ENCODE assay signal across 12 cellular contexts in the genomic region with DNA sequence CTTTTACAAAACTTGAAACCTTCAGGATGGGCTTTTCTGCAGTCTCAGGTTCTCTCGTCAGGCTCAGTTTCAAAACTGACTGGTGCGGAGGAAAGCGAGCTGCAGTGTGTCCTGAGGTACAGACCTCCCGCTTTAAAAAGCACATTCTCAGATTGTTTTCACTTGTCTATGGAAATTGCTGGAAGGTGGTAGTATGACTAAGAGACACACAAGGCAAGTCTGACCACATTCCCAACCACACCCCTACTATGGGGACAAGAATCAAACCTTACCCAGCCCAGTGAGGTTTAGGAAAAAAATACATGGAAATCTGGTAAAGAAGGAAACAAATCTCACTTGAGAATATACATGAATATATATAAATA. TPM values are rescaled to one million over a fixed set of nuclear protein-coding genes. Genes with fewer than 3 reads are reported as not detected.
A peak's percentile ranks its signal among the peaks of the same experiment; 100 is the strongest.
DNase-seq lines count a peak whose midpoint lies in the region; ATAC-seq and TF ChIP-seq lines count a peak whose summit lies in the region.
"Had no signal": no experiment of that assay in that cellular context is flagged by ENCODE, and none has a peak within 500 bp of the region (broad histone marks: within the 10 kb centered on the region; RNA-seq: fewer than 3 reads in every experiment).

No MANE protein-coding gene starts in this region.

- H3K4me3 ChIP-seq in PC-9 = peak overlapping the region; percentile 22; the same call in 1 of the 2 replicates
- H3K4me3 ChIP-seq in esophagus (ENCODE audit: low read depth in 1 of 2, low read length in 2 of 2) = no peak overlapping the region
- H3K4me3 ChIP-seq in osteoblast (ENCODE audit: insufficient read depth, low read length) = no peak overlapping the region

- POLR2A ChIA-PET in PC-9 (lab: Charles Lee; ENCODE audit: unreplicated experiment) = interaction anchor here (0.6 kb wide), 2 partner anchors 49 to 56 kb away, joined by 3 to 5 read pairs; a partner anchor contains a TSS

- H3K4me2 ChIP-seq in PC-9 (peak overlapping the region; percentile 60), osteoblast (ENCODE audit: insufficient read depth, low read length) (no peak overlapping the region)

- BruUV-seq in PC-9 (replicated peaks; lab: Mats Ljungman, UMichigan) = no TSS peak

- H3K79me2 ChIP-seq in PC-9 (ENCODE audit: low read depth) = peaks cover 27% of the 10 kb centered on the region
- peaks cover 32% of the 10 kb centered on the region for H3K79me2 ChIP-seq in osteoblast (ENCODE audit: insufficient read depth, low read length)

- intact Hi-C loops in PC-9 (cut with micrococcal nuclease; ENCODE audit: unreplicated experiment) = loop anchor here (1.0 kb wide), 2 partner anchors 40 to 149 kb away; no protein-coding TSS in a partner anchor

- no peaks in the 10 kb centered on the region for H3K9me2 ChIP-seq in PC-9 (ENCODE audit: insufficient read depth)

- CTCF ChIA-PET in PC-9 (lab: Charles Lee) = interaction anchor here (1.0 to 1.3 kb wide), 2 partner anchors 40 to 49 kb away, joined by 12 to 16 read pairs; a partner anchor contains a TSS

- H2AFZ ChIP-seq in PC-9 (no peak overlapping the region), osteoblast (ENCODE audit: low read length) (no peak overlapping the region)

- H3K27ac ChIP-seq in PC-9 (peak overlapping the region; percentile 94), esophagus (ENCODE audit: low read depth in 2 of 2, low read length in 1 of 2) (peak overlapping the region; percentile 83 to 98), osteoblast (ENCODE audit: low read depth, low read length) (peak overlapping the region; percentile 61)

- H4K20me1 ChIP-seq in PC-9 (ENCODE audit: insufficient read depth) = no peaks in the 10 kb centered on the region
- H4K20me1 ChIP-seq in osteoblast (ENCODE audit: insufficient read depth, low read length) = peaks cover 23% of the 10 kb centered on the region

- peaks cover 55% of the 10 kb centered on the region for H3F3A ChIP-seq in PC-9 (ENCODE audit: insufficient read depth, low read depth)

- H3K36me3 ChIP-seq in PC-9 (ENCODE audit: low read depth) (peaks cover 15% of the 10 kb centered on the region), esophagus (ENCODE audit: control insufficient read depth in 2 of 2, insufficient read depth in 2 of 2, low read length in 1 of 2) (peaks cover 16 to 18% of the 10 kb centered on the region in 2 donors), osteoblast (ENCODE audit: insufficient read depth, low read length) (peaks cover 70% of the 10 kb centered on the region)

- DNase-seq in EH (ENCODE audit: low read depth) (peak; percentile 30), PC-9 (peak; percentile 46 to 87), osteoblast (ENCODE audit: insufficient read length, low spot score, missing footprints) (peak; percentile 89), cerebellar cortex (ENCODE audit: low spot score) (no peak), GF-D8 (lab: John Stamatoyannopoulos, UW) (no peak), foreskin melanocyte (no peak)
- DNase-seq: CD8-positive, alpha-beta memory T cell; natural killer cell; NCI-H1694 had no signal

- no peak for ATAC-seq in HG03457 (IDR thresholded peaks at IDR 0.05; ENCODE audit: unreplicated experiment)
- ATAC-seq: natural killer cell; stimulated activated memory B cell treated with anti-CD40 and anti-IgM and Interleukin-4, amounts not matched to agents 10 μg/mL and 1 μg/mL and 100 μg/mL, for 72 hours had no signal

- H3K9me3 ChIP-seq in PC-9 (ENCODE audit: insufficient read depth, low read depth) (peaks cover 4% of the 10 kb centered on the region; the same call in 1 of the 2 replicates), esophagus (ENCODE audit: control insufficient read depth in 2 of 2, insufficient read depth in 1 of 2, low read depth in 1 of 2, low read length in 1 of 2) (no peaks in the 10 kb centered on the region), osteoblast (ENCODE audit: low read depth, low read length) (peaks cover 3% of the 10 kb centered on the region)

- TF ChIP-seq CTCF in PC-9 (conservative IDR thresholded peaks at IDR 0.05) = no peak
- no peak for TF ChIP-seq CTCF in osteoblast (IDR thresholded peaks at IDR 0.05; ENCODE audit: extremely low read depth, low read depth, low read length)

- no peaks in the 10 kb centered on the region for H3K27me3 ChIP-seq in PC-9 (ENCODE audit: insufficient read depth, low read depth)
- H3K27me3 ChIP-seq in esophagus (ENCODE audit: control insufficient read depth in 1 of 2, insufficient read depth in 2 of 2, low read length in 2 of 2) = no peaks in the 10 kb centered on the region
- no peaks in the 10 kb centered on the region for H3K27me3 ChIP-seq in osteoblast (ENCODE audit: insufficient read depth, low read length)

- WGBS in esophagus, 2 donors = 55 to 67% methylated on average over 4 of the region's 4 CpGs

- peaks cover 60% of the 10 kb centered on the region for H3K4me1 ChIP-seq in PC-9 (replicated peaks; ENCODE audit: insufficient read depth)
- H3K4me1 ChIP-seq in esophagus (ENCODE audit: control insufficient read depth in 2 of 2, insufficient read depth in 2 of 2, low read length in 1 of 2) = peaks cover 0 to 4% of the 10 kb centered on the region in 2 donors
- peaks cover 12% of the 10 kb centered on the region for H3K4me1 ChIP-seq in osteoblast (ENCODE audit: insufficient read depth, low read length)

RNA-seq across cellular contexts. Expression of a gene that starts 18.2 kb away (rescaled TPM):
- total RNA-seq in PC-9 (2021) = 69.7 and 91.7 TPM in 2 replicates
- 10 to 100 TPM; 34.3 to 57.9 TPM for polyA plus RNA-seq in esophagus
- total RNA-seq in osteoblast = 22.7 and 25.3 TPM in 2 replicates

RNA-seq across cellular contexts. Expression of a gene that starts 20.5 kb away (rescaled TPM):
- 2.8 and 3.0 TPM in 2 replicates for total RNA-seq in PC-9 (2021)
- under 1 TPM; 0.53 to 1.00 TPM for polyA plus RNA-seq in esophagus
- total RNA-seq in osteoblast = 0.29 TPM in 1 of 2 replicates, not detected in the other
- polyA plus RNA-seq: CD8-positive, alpha-beta memory T cell had no signal

RNA-seq across cellular contexts. Expression of a gene that starts 24.9 kb away (rescaled TPM):
- not detected in 2 replicates for total RNA-seq in PC-9 (2021)
- polyA plus RNA-seq in esophagus = 1 to 10 TPM; 1.2 to 2.3 TPM
- total RNA-seq in osteoblast = not detected in 2 replicates

RNA-seq across cellular contexts. Expression of a gene that starts 27.0 kb away (rescaled TPM):
- total RNA-seq in PC-9 (2021) (60.8 and 77.8 TPM in 2 replicates), osteoblast (not detected in 2 replicates)
- polyA plus RNA-seq in esophagus = 100 to 1,000 TPM; 229 to 425 TPM
- polyA plus RNA-seq: CD8-positive, alpha-beta memory T cell had no signal

RNA-seq across cellular contexts. Expression of a gene that starts 49.5 kb away (rescaled TPM):
- total RNA-seq in PC-9 (2021) (118 and 131 TPM in 2 replicates), osteoblast (102 TPM in 2 replicates)
- 10 to 100 TPM; 57.0 to 77.2 TPM for polyA plus RNA-seq in esophagus

Comparison
In these comparisons a context has a peak if more than half of its experiments do, and no peak if none do; other contexts are left out.
1. DNase-seq: peak in EH (single experiment), PC-9 (2 of 2) and osteoblast (single experiment); none in cerebellar cortex (single experiment), GF-D8 (single experiment) and foreskin melanocyte (single experiment).
2. Peak in every context shown above with its lines, with median percentiles within 50 percentile points of each other: H3K27ac ChIP-seq.